Comparison of ENCODE assay signal across 21 cellular contexts in the genomic region with DNA sequence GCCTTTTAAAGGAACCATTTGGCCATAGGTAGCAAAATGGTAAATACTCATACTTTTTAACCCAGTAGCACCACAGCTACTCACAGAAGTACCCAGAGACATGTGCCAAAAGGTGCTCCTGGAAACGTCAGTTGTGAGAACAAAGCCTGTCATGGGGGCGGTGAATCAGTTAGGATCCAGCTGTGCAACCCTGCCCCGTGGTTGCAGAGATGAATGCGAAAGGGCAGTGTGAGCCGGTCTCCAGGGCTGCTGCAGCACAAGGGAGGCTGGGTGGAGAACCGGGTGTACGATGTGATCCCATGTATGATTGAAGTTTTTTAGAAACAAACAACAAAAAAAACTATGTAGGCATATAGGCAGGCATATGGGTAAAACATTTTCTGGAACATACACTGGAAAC. TPM values are rescaled to one million over a fixed set of nuclear protein-coding genes. Genes with fewer than 3 reads are reported as not detected.
A peak's percentile ranks its signal among the peaks of the same experiment; 100 is the strongest.
DNase-seq lines count a peak whose midpoint lies in the region; ATAC-seq and TF ChIP-seq lines count a peak whose summit lies in the region.
"Had no signal": no experiment of that assay in that cellular context is flagged by ENCODE, and none has a peak within 500 bp of the region (broad histone marks: within the 10 kb centered on the region; RNA-seq: fewer than 3 reads in every experiment).

No MANE protein-coding gene starts in this region.

- H3K4me3 Mint-ChIP-seq in activated CD8-positive, alpha-beta memory T cell treated with anti-CD3 and anti-CD28 coated beads, Interleukin-2, amount 10 ng/mL, durations not matched to agents 7 days and 5 days = no peak overlapping the region
- no peak overlapping the region for H3K4me3 Mint-ChIP-seq in type B pancreatic cell
- H3K4me3 Mint-ChIP-seq in activated CD4-positive, alpha-beta memory T cell treated with anti-CD3 and anti-CD28 coated beads for 36 hours = no peak overlapping the region
- H3K4me3 Mint-ChIP-seq: IgD-negative memory B cell had no signal

- no peaks in the 10 kb centered on the region for H3K27me3 Mint-ChIP-seq in activated CD8-positive, alpha-beta memory T cell treated with anti-CD3 and anti-CD28 coated beads, Interleukin-2, amount 10 ng/mL, durations not matched to agents 7 days and 5 days
- peaks cover 7% of the 10 kb centered on the region for H3K27me3 Mint-ChIP-seq in type B pancreatic cell
- H3K27me3 Mint-ChIP-seq in activated CD4-positive, alpha-beta memory T cell treated with anti-CD3 and anti-CD28 coated beads for 36 hours = no peaks in the 10 kb centered on the region
- H3K27me3 Mint-ChIP-seq: IgD-negative memory B cell had no signal

- TF ChIP-seq CTCF in type B pancreatic cell (conservative IDR thresholded peaks at IDR 0.05) = no peak

- H3K27ac Mint-ChIP-seq in activated CD8-positive, alpha-beta memory T cell treated with anti-CD3 and anti-CD28 coated beads, Interleukin-2, amount 10 ng/mL, durations not matched to agents 7 days and 5 days = no peak overlapping the region
- H3K27ac Mint-ChIP-seq in type B pancreatic cell = no peak overlapping the region
- H3K27ac Mint-ChIP-seq in activated CD4-positive, alpha-beta memory T cell treated with anti-CD3 and anti-CD28 coated beads for 36 hours = no peak overlapping the region

- no peaks in the 10 kb centered on the region for H3K9me3 Mint-ChIP-seq in activated CD8-positive, alpha-beta memory T cell treated with anti-CD3 and anti-CD28 coated beads, Interleukin-2, amount 10 ng/mL, durations not matched to agents 7 days and 5 days (ENCODE audit: low read depth)
- no peaks in the 10 kb centered on the region for H3K9me3 Mint-ChIP-seq in type B pancreatic cell
- no peaks in the 10 kb centered on the region for H3K9me3 Mint-ChIP-seq in activated CD4-positive, alpha-beta memory T cell treated with anti-CD3 and anti-CD28 coated beads for 36 hours
- H3K9me3 Mint-ChIP-seq: IgD-negative memory B cell had no signal

- CTCF ChIA-PET in activated CD8-positive, alpha-beta memory T cell treated with anti-CD3 and anti-CD28 coated beads, Interleukin-2, amount 10 ng/mL, durations not matched to agents 7 days and 5 days (lab: Charles Lee) = no interaction called here
- CTCF ChIA-PET in activated CD4-positive, alpha-beta memory T cell treated with anti-CD3 and anti-CD28 coated beads for 36 hours (lab: Charles Lee) = no interaction called here

- H3K4me1 Mint-ChIP-seq in activated CD8-positive, alpha-beta memory T cell treated with anti-CD3 and anti-CD28 coated beads, Interleukin-2, amount 10 ng/mL, durations not matched to agents 7 days and 5 days = no peaks in the 10 kb centered on the region
- H3K4me1 Mint-ChIP-seq in type B pancreatic cell (ENCODE audit: unreplicated experiment) = peaks cover 5% of the 10 kb centered on the region
- no peaks in the 10 kb centered on the region for H3K4me1 Mint-ChIP-seq in activated CD4-positive, alpha-beta memory T cell treated with anti-CD3 and anti-CD28 coated beads for 36 hours (ENCODE audit: low read depth)
- H3K4me1 Mint-ChIP-seq: CD4-positive, alpha-beta memory T cell; IgD-negative memory B cell had no signal

- ATAC-seq in activated CD8-positive, alpha-beta memory T cell treated with anti-CD3 and anti-CD28 coated beads, Interleukin-2, amount 10 ng/mL, durations not matched to agents 7 days and 5 days = no peak
- ATAC-seq in HG03095 (IDR thresholded peaks at IDR 0.05; ENCODE audit: unreplicated experiment) = no peak

- DNase-seq in activated CD8-positive, alpha-beta memory T cell treated with anti-CD3 and anti-CD28 coated beads, Interleukin-2, amount 10 ng/mL, durations not matched to agents 7 days and 5 days = peak; percentile 19
- no peak for DNase-seq in activated CD8-positive, alpha-beta memory T cell treated with anti-CD3 and anti-CD28 coated beads, Interleukin-2, amount 50 U/mL, for 4 hours
- DNase-seq in brain pericyte (ENCODE audit: low read depth, low spot score) (peak; percentile 40), islet precursor cell (peak; percentile 35), type B pancreatic cell (ENCODE audit: extremely low spot score, unreplicated experiment) (peak; percentile 16), SK-N-DZ (ENCODE audit: low spot score) (no peak)
- no peak for DNase-seq in activated CD4-positive, alpha-beta memory T cell treated with anti-CD3 and anti-CD28 coated beads for 36 hours
- DNase-seq: ACHN; CD4-positive, alpha-beta memory T cell; GDM1; GOT3; NCI-H1105; NCI-H146; NCI-H2029 treated with DMSO at 0.1 percent for 48 hours; NCI-H226; NCI-H510A treated with DMSO at 0.1 percent for 48 hours; NCI-H774; NK-92 treated with Interleukin-12 subunit alpha and Interleukin-12 subunit beta, amount 100 ng/mL, for 24 hours had no signal

- POLR2A ChIA-PET in activated CD4-positive, alpha-beta memory T cell treated with anti-CD3 and anti-CD28 coated beads for 36 hours (lab: Charles Lee) = no interaction called here

- no peaks in the 10 kb centered on the region for H3K36me3 Mint-ChIP-seq in activated CD8-positive, alpha-beta memory T cell treated with anti-CD3 and anti-CD28 coated beads, Interleukin-2, amount 10 ng/mL, durations not matched to agents 7 days and 5 days
- no peaks in the 10 kb centered on the region for H3K36me3 Mint-ChIP-seq in type B pancreatic cell
- no peaks in the 10 kb centered on the region for H3K36me3 Mint-ChIP-seq in activated CD4-positive, alpha-beta memory T cell treated with anti-CD3 and anti-CD28 coated beads for 36 hours
- H3K36me3 Mint-ChIP-seq: CD4-positive, alpha-beta memory T cell had no signal

- intact Hi-C loops in activated CD4-positive, alpha-beta memory T cell treated with anti-CD3 and anti-CD28 coated beads for 36 hours (cut with micrococcal nuclease) = no loop called here

RNA-seq across cellular contexts. Expression of gene LRRC18, which starts 1.3 kb away (rescaled TPM):
- not detected for total RNA-seq in activated CD8-positive, alpha-beta memory T cell treated with anti-CD3 and anti-CD28 coated beads, Interleukin-2, amount 10 ng/mL, durations not matched to agents 7 days and 5 days
- not detected in 2 replicates for total RNA-seq in type B pancreatic cell (ENCODE audit: low replicate concordance)
- 0.13 TPM in 1 of 2 replicates, not detected in the other for polyA plus RNA-seq in SK-N-DZ (2014; cell fraction: cytosol; rRNA removed)
- polyA plus RNA-seq in SK-N-DZ (2014; cell fraction: nucleus; rRNA removed) = not detected in 2 replicates
- total RNA-seq in activated CD4-positive, alpha-beta memory T cell treated with anti-CD3 and anti-CD28 coated beads for 36 hours = not detected
- total RNA-seq: CD4-positive, alpha-beta memory T cell; Daoy had no signal
- polyA plus RNA-seq: CD4-positive, alpha-beta memory T cell had no signal

Comparison
In these comparisons a context has a peak if more than half of its experiments do, and no peak if none do; other contexts are left out.
1. DNase-seq: peak in activated CD8-positive, alpha-beta memory T cell treated with anti-CD3 and anti-CD28 coated beads, Interleukin-2, amount 10 ng/mL, durations not matched to agents 7 days and 5 days (single experiment), brain pericyte (single experiment), islet precursor cell (single experiment) and type B pancreatic cell (single experiment); none in activated CD8-positive, alpha-beta memory T cell treated with anti-CD3 and anti-CD28 coated beads, Interleukin-2, amount 50 U/mL, for 4 hours (single experiment), SK-N-DZ (single experiment) and activated CD4-positive, alpha-beta memory T cell treated with anti-CD3 and anti-CD28 coated beads for 36 hours (single experiment).